ENCODE assay signal across 14 cellular contexts in genomic region chr9:88433583-88434240, GRCh38. TPM values are rescaled to one million over a fixed set of nuclear protein-coding genes. Genes with fewer than 3 reads are reported as not detected.
DNase-seq lines count a peak whose midpoint lies in the region; ATAC-seq and TF ChIP-seq lines count a peak whose summit lies in the region.
"Had no signal": no experiment of that assay in that cellular context is flagged by ENCODE, and none has a peak within 500 bp of the region (broad histone marks: within the 10 kb centered on the region; RNA-seq: fewer than 3 reads in every experiment).

No MANE protein-coding gene starts in this region.

- peak overlapping the region; percentile 77 for H3K27ac Mint-ChIP-seq in activated T-helper 2 cell treated with anti-CD3 and anti-CD28 coated beads, Interferon-gamma antibody, Interleukin-2, Interleukin-4, amounts not matched to agents 10 μg/mL and 5 μg/mL and 100 μg/mL, durations not matched to agents 14 hours and 24 hours and 36 hours
- H3K27ac Mint-ChIP-seq: CD4-positive, alpha-beta T cell had no signal

- no peaks in the 10 kb centered on the region for H3K27me3 Mint-ChIP-seq in activated T-helper 2 cell treated with anti-CD3 and anti-CD28 coated beads, Interferon-gamma antibody, Interleukin-2, Interleukin-4, amounts not matched to agents 10 μg/mL and 5 μg/mL and 100 μg/mL, durations not matched to agents 14 hours and 24 hours and 36 hours (ENCODE audit: low read depth)
- H3K27me3 Mint-ChIP-seq: CD4-positive, alpha-beta T cell had no signal

- H3K27me3 ChIP-seq in foreskin keratinocyte, result no peaks in the 10 kb centered on the region
- H3K27me3 ChIP-seq: sigmoid colon had no signal

- no peak for ATAC-seq in foreskin keratinocyte
- ATAC-seq: Right ventricle myocardium inferior had no signal

- TF ChIP-seq CTCF in foreskin keratinocyte (conservative IDR thresholded peaks at IDR 0.05), result no peak

- peaks cover 24% of the 10 kb centered on the region for H3K4me1 Mint-ChIP-seq in activated T-helper 2 cell treated with anti-CD3 and anti-CD28 coated beads, Interferon-gamma antibody, Interleukin-2, Interleukin-4, amounts not matched to agents 10 μg/mL and 5 μg/mL and 100 μg/mL, durations not matched to agents 14 hours and 24 hours and 36 hours (ENCODE audit: low read depth)

- in situ Hi-C loops in Caki2 (cut with HindIII; ENCODE audit: low pct_unique_long_range_greater_than_20kb, low sequenced_read_pairs), result no loop called here

- H3K4me3 Mint-ChIP-seq in activated T-helper 2 cell treated with anti-CD3 and anti-CD28 coated beads, Interferon-gamma antibody, Interleukin-2, Interleukin-4, amounts not matched to agents 10 μg/mL and 5 μg/mL and 100 μg/mL, durations not matched to agents 14 hours and 24 hours and 36 hours (ENCODE audit: low read depth), result no peak overlapping the region
- H3K4me3 Mint-ChIP-seq: CD4-positive, alpha-beta T cell had no signal

- peak; percentile 26 for DNase-seq in Caki2 (ENCODE audit: low read depth)
- peak; percentile 33 for DNase-seq in HT1080 (ENCODE audit: low read depth)
- DNase-seq in activated T-helper 2 cell treated with anti-CD3 and anti-CD28 coated beads, Interferon-gamma antibody, Interleukin-2, Interleukin-4, amounts not matched to agents 10 μg/mL and 5 μg/mL and 100 μg/mL, durations not matched to agents 14 hours and 24 hours and 36 hours (ENCODE audit: low spot score), result no peak
- peak; percentile 69 for DNase-seq in iris pigment epithelial cell (ENCODE audit: low read depth)
- no peak for DNase-seq in foreskin keratinocyte
- DNase-seq in iPS-NIHi11 (ENCODE audit: low spot score), result no peak
- no peak for DNase-seq in central memory CD4-positive, alpha-beta T cell
- DNase-seq in activated effector memory CD4-positive, alpha-beta T cell treated with anti-CD3 and anti-CD28 coated beads, Interleukin-2, amount 50 U/mL, for 16 hours, result no peak
- DNase-seq: CD4-positive, alpha-beta T cell; cortex of kidney; kidney; NCI-H345; sigmoid colon had no signal

- intact Hi-C loops in activated T-helper 2 cell treated with anti-CD3 and anti-CD28 coated beads, Interferon-gamma antibody, Interleukin-2, Interleukin-4, amounts not matched to agents 10 μg/mL and 5 μg/mL and 100 μg/mL, durations not matched to agents 14 hours and 24 hours and 36 hours (cut with micrococcal nuclease), result no loop called here

- H3K36me3 Mint-ChIP-seq in activated T-helper 2 cell treated with anti-CD3 and anti-CD28 coated beads, Interferon-gamma antibody, Interleukin-2, Interleukin-4, amounts not matched to agents 10 μg/mL and 5 μg/mL and 100 μg/mL, durations not matched to agents 14 hours and 24 hours and 36 hours (ENCODE audit: low read depth), result peaks cover 53% of the 10 kb centered on the region

- peaks cover 7% of the 10 kb centered on the region for H3K4me1 ChIP-seq in foreskin keratinocyte
- H3K4me1 ChIP-seq: sigmoid colon had no signal

- H3K9me3 Mint-ChIP-seq in activated T-helper 2 cell treated with anti-CD3 and anti-CD28 coated beads, Interferon-gamma antibody, Interleukin-2, Interleukin-4, amounts not matched to agents 10 μg/mL and 5 μg/mL and 100 μg/mL, durations not matched to agents 14 hours and 24 hours and 36 hours, result no peaks in the 10 kb centered on the region
- H3K9me3 Mint-ChIP-seq: CD4-positive, alpha-beta T cell had no signal

- no peak overlapping the region for H3K27ac ChIP-seq in foreskin keratinocyte
- H3K27ac ChIP-seq: sigmoid colon had no signal

RNA-seq across cellular contexts. Expression of gene SPIN1, which starts 45.5 kb away (rescaled TPM):
- 83.5 and 85.7 TPM in 2 replicates for total RNA-seq in Caki2 (2014; rRNA removed; shearing (Covaris generic); ENCODE audit: low replicate concordance)
- 36.9 and 56.9 TPM in 2 replicates for total RNA-seq in HT1080 (2014; rRNA removed; shearing (Covaris generic))
- 44.5 and 63.5 TPM in 2 replicates for polyA plus RNA-seq in HT1080 (2015; cell fraction: cytosol; rRNA removed)
- polyA plus RNA-seq in HT1080 (2015; cell fraction: nucleus; rRNA removed), result 45.0 and 46.3 TPM in 2 replicates
- total RNA-seq in activated T-helper 2 cell treated with anti-CD3 and anti-CD28 coated beads, Interferon-gamma antibody, Interleukin-2, Interleukin-4, amounts not matched to agents 10 μg/mL and 5 μg/mL and 100 μg/mL, durations not matched to agents 14 hours and 24 hours and 36 hours, result 26.5 and 32.6 TPM in 2 replicates
- total RNA-seq in foreskin keratinocyte, result 62.4 and 65.4 TPM in 2 replicates
- polyA plus RNA-seq in foreskin keratinocyte, result 14.1 and 17.8 TPM in 2 replicates

Comparison
In these comparisons a context has a peak if more than half of its experiments do, and no peak if none do; other contexts are left out.
1. DNase-seq: peak in Caki2 (single experiment), HT1080 (single experiment) and iris pigment epithelial cell (single experiment); none in activated T-helper 2 cell treated with anti-CD3 and anti-CD28 coated beads, Interferon-gamma antibody, Interleukin-2, Interleukin-4, amounts not matched to agents 10 μg/mL and 5 μg/mL and 100 μg/mL, durations not matched to agents 14 hours and 24 hours and 36 hours (single experiment), foreskin keratinocyte (0 of 2), iPS-NIHi11 (single experiment), central memory CD4-positive, alpha-beta T cell (single experiment) and activated effector memory CD4-positive, alpha-beta T cell treated with anti-CD3 and anti-CD28 coated beads, Interleukin-2, amount 50 U/mL, for 16 hours (single experiment).